ENCODE assay signal across 10 cellular contexts in genomic region chr1:226497991-226498689, GRCh38.
"Had no signal": no experiment of that assay in that cellular context is flagged by ENCODE, and none has a peak within 500 bp of the region (broad histone marks: within the 10 kb centered on the region; RNA-seq: fewer than 3 reads in every experiment).

No MANE protein-coding gene starts in this region.

- H3K27ac ChIP-seq: ovary, thyroid gland, uterus had no signal

- H3K4me1 ChIP-seq: thyroid gland, uterus had no signal

- DNase-seq: activated CD4-positive, alpha-beta T cell treated with anti-CD3 and anti-CD28 coated beads for 1 hour; activated CD4-positive, alpha-beta T cell treated with anti-CD3 and anti-CD28 coated beads, Interleukin-2, amount 50 U/mL, for 48 hours; activated gamma-delta T cell treated with Interleukin-2 at 50 U/mL for 16 hours; activated T-cell treated with anti-CD3 and anti-CD28 coated beads, Interleukin-2, amount 50 U/mL, for 48 hours; left colon; ovary; T1000; thyroid gland; uterus had no signal

- H3K9me3 ChIP-seq: ovary, thyroid gland, uterus had no signal

- H3K36me3 ChIP-seq: ovary, thyroid gland, uterus had no signal

- H3K4me3 ChIP-seq: lung, ovary, thyroid gland, uterus had no signal

- H3K27me3 ChIP-seq: ovary, thyroid gland, uterus had no signal
